1 cellular context compared by ENCODE assay signal in the genomic region with DNA sequence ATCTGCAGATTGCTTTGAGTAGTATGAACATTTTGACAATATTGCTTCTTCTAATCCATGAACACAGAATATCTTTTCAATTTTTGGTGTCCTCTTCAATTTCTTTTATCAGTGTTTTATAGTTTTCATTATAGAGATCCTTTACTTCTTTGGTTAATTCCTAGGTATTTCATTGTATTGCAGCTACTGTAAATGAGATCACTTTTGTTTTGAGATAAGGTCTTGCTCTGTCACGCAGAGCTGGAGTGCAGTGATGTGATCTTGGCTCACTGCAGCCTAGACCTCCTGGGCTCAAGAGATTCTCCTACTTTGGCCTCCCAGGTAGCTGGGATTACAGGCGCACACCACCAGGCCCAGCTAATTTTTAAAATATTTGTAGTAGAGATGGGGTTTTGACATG.
TF ChIP-seq lines count a peak whose summit lies in the region.

No MANE protein-coding gene starts in this region.

TF ChIP-seq in K562, 482 proteins besides CTCF, POLR2A, EP300 and RAD21 (continued from another document and continues in another):
- TF ChIP-seq, protein P1, sequence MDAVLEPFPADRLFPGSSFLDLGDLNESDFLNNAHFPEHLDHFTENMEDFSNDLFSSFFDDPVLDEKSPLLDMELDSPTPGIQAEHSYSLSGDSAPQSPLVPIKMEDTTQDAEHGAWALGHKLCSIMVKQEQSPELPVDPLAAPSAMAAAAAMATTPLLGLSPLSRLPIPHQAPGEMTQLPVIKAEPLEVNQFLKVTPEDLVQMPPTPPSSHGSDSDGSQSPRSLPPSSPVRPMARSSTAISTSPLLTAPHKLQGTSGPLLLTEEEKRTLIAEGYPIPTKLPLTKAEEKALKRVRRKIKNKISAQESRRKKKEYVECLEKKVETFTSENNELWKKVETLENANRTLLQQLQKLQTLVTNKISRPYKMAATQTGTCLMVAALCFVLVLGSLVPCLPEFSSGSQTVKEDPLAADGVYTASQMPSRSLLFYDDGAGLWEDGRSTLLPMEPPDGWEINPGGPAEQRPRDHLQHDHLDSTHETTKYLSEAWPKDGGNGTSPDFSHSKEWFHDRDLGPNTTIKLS (IDR thresholded peaks at IDR 0.05; ENCODE audit: borderline replicate concordance, low read depth), result no peak
- TF ChIP-seq CC2D1A (IDR thresholded peaks at IDR 0.05) (no peak), SETDB1 (IDR thresholded peaks at IDR 0.05; ENCODE audit: low read length) (no peak), FOXJ2 (tag; IDR thresholded peaks at IDR 0.05) (0 out of 2 replicates have a peak, but pooled peaks have one; percentile 34), ZNF263 (CRISPR knock-in tag; IDR thresholded peaks at IDR 0.05; ENCODE audit: borderline replicate concordance) (no peak), ZNF77 (CRISPR knock-in tag; IDR thresholded peaks at IDR 0.05) (no peak), ZFX (CRISPR knock-in tag; IDR thresholded peaks at IDR 0.05) (no peak), ZNF76 (CRISPR knock-in tag; IDR thresholded peaks at IDR 0.05; ENCODE audit: borderline replicate concordance) (no peak), NR1H2 (CRISPR knock-in tag; IDR thresholded peaks at IDR 0.05) (no peak), PYGO2 (tag; IDR thresholded peaks at IDR 0.05) (no peak), ATF7 (IDR thresholded peaks at IDR 0.05) (peak; percentile 96), CBX2 (IDR thresholded peaks at IDR 0.05; ENCODE audit: insufficient read depth, low read length, poor library complexity, severe bottlenecking) (no peak), SMAD1 (IDR thresholded peaks at IDR 0.05; ENCODE audit: low read depth, low read length, partially characterized antibody) (no peak), ZNF41 (CRISPR knock-in tag; conservative IDR thresholded peaks at IDR 0.05) (no peak), ESRRB (CRISPR knock-in tag; IDR thresholded peaks at IDR 0.05; ENCODE audit: borderline replicate concordance) (no peak), STAT5B (CRISPR knock-in tag; IDR thresholded peaks at IDR 0.05) (no peak), TCF7 (IDR thresholded peaks at IDR 0.05; ENCODE audit: borderline replicate concordance) (no peak), KLF13 (tag; IDR thresholded peaks at IDR 0.05; ENCODE audit: borderline replicate concordance, low read depth) (no peak), ZNF589 (CRISPR knock-in tag; IDR thresholded peaks at IDR 0.05; ENCODE audit: low read depth) (0 out of 2 replicates have a peak, but pooled peaks have one; percentile 23), BCOR (IDR thresholded peaks at IDR 0.05) (no peak), ZNF282 (CRISPR knock-in tag; IDR thresholded peaks at IDR 0.05) (no peak), FOS (IDR thresholded peaks at IDR 0.05; ENCODE audit: extremely low read depth, insufficient read length) (no peak), MTF1 (CRISPR knock-in tag; IDR thresholded peaks at IDR 0.05; ENCODE audit: borderline replicate concordance) (no peak), PHF8 (IDR thresholded peaks at IDR 0.05; ENCODE audit: borderline replicate concordance, low read length) (no peak), NR2F6 (CRISPR knock-in tag; IDR thresholded peaks at IDR 0.05) (no peak), NFRKB (IDR thresholded peaks at IDR 0.05; ENCODE audit: low read depth) (no peak), ATF1 (CRISPR knock-in tag; IDR thresholded peaks at IDR 0.05) (no peak), ATF1 (tag; IDR thresholded peaks at IDR 0.05) (no peak), RBM22 (IDR thresholded peaks at IDR 0.05; ENCODE audit: low read depth, low read length, poor library complexity, severe bottlenecking) (no peak), ZFP36 (IDR thresholded peaks at IDR 0.05; ENCODE audit: low read depth, low read length, partially characterized antibody) (no peak), ZNF253 (CRISPR knock-in tag; conservative IDR thresholded peaks at IDR 0.05) (no peak), MTA3 (IDR thresholded peaks at IDR 0.05; ENCODE audit: borderline replicate concordance) (no peak), RBBP5 (IDR thresholded peaks at IDR 0.05; ENCODE audit: borderline replicate concordance, insufficient read depth, low read length, poor library complexity, severe bottlenecking) (no peak), PCBP2 (IDR thresholded peaks at IDR 0.05; ENCODE audit: low read depth, low read length, poor library complexity, severe bottlenecking) (no peak), NR2C2 (CRISPR knock-in tag; IDR thresholded peaks at IDR 0.05) (no peak), NR2C2 (tag; IDR thresholded peaks at IDR 0.05) (peak; percentile 24; the same call in 1 of the 2 replicates), ZNF444 (CRISPR knock-in tag; IDR thresholded peaks at IDR 0.05) (no peak), ZNF175 (CRISPR knock-in tag; IDR thresholded peaks at IDR 0.05; ENCODE audit: low read depth) (peak; percentile 46; the same call in 1 of the 2 replicates), ARID2 (IDR thresholded peaks at IDR 0.05) (no peak), SUPT5H (IDR thresholded peaks at IDR 0.05) (no peak), WHSC1 (IDR thresholded peaks at IDR 0.05; ENCODE audit: low read length) (no peak), TAF1 (IDR thresholded peaks at IDR 0.05; ENCODE audit: control insufficient read depth, extremely low read depth, insufficient read depth, low read length, severe bottlenecking) (no peak), SMC3 (conservative IDR thresholded peaks at IDR 0.05; ENCODE audit: insufficient read depth, low read depth, low read length) (no peak), GTF2A2 (tag; IDR thresholded peaks at IDR 0.05) (no peak), HDAC3 (IDR thresholded peaks at IDR 0.05; ENCODE audit: borderline replicate concordance, partially characterized antibody) (no peak), SP2 (IDR thresholded peaks at IDR 0.05; ENCODE audit: extremely low read depth, low read depth, low read length, poor library complexity, severe bottlenecking) (no peak), POU5F1 (IDR thresholded peaks at IDR 0.05; ENCODE audit: borderline replicate concordance, low read depth, low read length, partially characterized antibody) (no peak), NCOA2 (IDR thresholded peaks at IDR 0.05; ENCODE audit: partially characterized antibody in 2 of 2) (no peak), ZNF830 (CRISPR knock-in tag; IDR thresholded peaks at IDR 0.05) (no peak), EZH2 (IDR thresholded peaks at IDR 0.05; ENCODE audit: borderline replicate concordance, low read depth, low read length) (no peak), ZNF274 (IDR thresholded peaks at IDR 0.05; ENCODE audit: borderline replicate concordance, low read depth, low read length) (no peak), SMAD2 (IDR thresholded peaks at IDR 0.05; ENCODE audit: low read depth, low read length) (no peak), U2AF2 (optimal IDR thresholded peaks at IDR 0.05; ENCODE audit: low read depth, low read length) (no peak), HNRNPL (IDR thresholded peaks at IDR 0.05; ENCODE audit: low read depth, low read length) (no peak), DPF2 (IDR thresholded peaks at IDR 0.05) (peak; percentile 82), TFAM (CRISPR knock-in tag; conservative IDR thresholded peaks at IDR 0.05) (no peak), ZNF583 (CRISPR knock-in tag; IDR thresholded peaks at IDR 0.05) (no peak), JUNB (CRISPR knock-in tag; conservative IDR thresholded peaks at IDR 0.05) (no peak), ZNF766 (CRISPR knock-in tag; conservative IDR thresholded peaks at IDR 0.05) (peak; percentile 10; the same call in 1 of the 2 replicates), CBX8 (IDR thresholded peaks at IDR 0.05; ENCODE audit: borderline replicate concordance, extremely low read depth, low read depth, low read length, poor library complexity, severe bottlenecking) (no peak)
- TF ChIP-seq, protein P2, sequence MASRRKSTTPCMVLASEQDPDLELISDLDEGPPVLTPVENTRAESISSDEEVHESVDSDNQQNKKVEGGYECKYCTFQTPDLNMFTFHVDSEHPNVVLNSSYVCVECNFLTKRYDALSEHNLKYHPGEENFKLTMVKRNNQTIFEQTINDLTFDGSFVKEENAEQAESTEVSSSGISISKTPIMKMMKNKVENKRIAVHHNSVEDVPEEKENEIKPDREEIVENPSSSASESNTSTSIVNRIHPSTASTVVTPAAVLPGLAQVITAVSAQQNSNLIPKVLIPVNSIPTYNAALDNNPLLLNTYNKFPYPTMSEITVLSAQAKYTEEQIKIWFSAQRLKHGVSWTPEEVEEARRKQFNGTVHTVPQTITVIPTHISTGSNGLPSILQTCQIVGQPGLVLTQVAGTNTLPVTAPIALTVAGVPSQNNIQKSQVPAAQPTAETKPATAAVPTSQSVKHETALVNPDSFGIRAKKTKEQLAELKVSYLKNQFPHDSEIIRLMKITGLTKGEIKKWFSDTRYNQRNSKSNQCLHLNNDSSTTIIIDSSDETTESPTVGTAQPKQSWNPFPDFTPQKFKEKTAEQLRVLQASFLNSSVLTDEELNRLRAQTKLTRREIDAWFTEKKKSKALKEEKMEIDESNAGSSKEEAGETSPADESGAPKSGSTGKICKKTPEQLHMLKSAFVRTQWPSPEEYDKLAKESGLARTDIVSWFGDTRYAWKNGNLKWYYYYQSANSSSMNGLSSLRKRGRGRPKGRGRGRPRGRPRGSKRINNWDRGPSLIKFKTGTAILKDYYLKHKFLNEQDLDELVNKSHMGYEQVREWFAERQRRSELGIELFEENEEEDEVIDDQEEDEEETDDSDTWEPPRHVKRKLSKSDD (conservative IDR thresholded peaks at IDR 0.05; ENCODE audit: low read length), result no peak
- TF ChIP-seq, protein P3, sequence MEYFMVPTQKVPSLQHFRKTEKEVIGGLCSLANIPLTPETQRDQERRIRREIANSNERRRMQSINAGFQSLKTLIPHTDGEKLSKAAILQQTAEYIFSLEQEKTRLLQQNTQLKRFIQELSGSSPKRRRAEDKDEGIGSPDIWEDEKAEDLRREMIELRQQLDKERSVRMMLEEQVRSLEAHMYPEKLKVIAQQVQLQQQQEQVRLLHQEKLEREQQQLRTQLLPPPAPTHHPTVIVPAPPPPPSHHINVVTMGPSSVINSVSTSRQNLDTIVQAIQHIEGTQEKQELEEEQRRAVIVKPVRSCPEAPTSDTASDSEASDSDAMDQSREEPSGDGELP (CRISPR knock-in tag; IDR thresholded peaks at IDR 0.05; ENCODE audit: borderline replicate concordance), result no peak
- TF ChIP-seq, protein P4, sequence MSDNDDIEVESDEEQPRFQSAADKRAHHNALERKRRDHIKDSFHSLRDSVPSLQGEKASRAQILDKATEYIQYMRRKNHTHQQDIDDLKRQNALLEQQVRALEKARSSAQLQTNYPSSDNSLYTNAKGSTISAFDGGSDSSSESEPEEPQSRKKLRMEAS (CRISPR knock-in tag; IDR thresholded peaks at IDR 0.05), result no peak
- TF ChIP-seq, protein P5, sequence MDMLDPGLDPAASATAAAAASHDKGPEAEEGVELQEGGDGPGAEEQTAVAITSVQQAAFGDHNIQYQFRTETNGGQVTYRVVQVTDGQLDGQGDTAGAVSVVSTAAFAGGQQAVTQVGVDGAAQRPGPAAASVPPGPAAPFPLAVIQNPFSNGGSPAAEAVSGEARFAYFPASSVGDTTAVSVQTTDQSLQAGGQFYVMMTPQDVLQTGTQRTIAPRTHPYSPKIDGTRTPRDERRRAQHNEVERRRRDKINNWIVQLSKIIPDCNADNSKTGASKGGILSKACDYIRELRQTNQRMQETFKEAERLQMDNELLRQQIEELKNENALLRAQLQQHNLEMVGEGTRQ (CRISPR knock-in tag; IDR thresholded peaks at IDR 0.05), result no peak
- TF ChIP-seq, protein P6, sequence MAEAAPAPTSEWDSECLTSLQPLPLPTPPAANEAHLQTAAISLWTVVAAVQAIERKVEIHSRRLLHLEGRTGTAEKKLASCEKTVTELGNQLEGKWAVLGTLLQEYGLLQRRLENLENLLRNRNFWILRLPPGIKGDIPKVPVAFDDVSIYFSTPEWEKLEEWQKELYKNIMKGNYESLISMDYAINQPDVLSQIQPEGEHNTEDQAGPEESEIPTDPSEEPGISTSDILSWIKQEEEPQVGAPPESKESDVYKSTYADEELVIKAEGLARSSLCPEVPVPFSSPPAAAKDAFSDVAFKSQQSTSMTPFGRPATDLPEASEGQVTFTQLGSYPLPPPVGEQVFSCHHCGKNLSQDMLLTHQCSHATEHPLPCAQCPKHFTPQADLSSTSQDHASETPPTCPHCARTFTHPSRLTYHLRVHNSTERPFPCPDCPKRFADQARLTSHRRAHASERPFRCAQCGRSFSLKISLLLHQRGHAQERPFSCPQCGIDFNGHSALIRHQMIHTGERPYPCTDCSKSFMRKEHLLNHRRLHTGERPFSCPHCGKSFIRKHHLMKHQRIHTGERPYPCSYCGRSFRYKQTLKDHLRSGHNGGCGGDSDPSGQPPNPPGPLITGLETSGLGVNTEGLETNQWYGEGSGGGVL (CRISPR knock-in tag; IDR thresholded peaks at IDR 0.05), result no peak
- TF ChIP-seq, protein P7, sequence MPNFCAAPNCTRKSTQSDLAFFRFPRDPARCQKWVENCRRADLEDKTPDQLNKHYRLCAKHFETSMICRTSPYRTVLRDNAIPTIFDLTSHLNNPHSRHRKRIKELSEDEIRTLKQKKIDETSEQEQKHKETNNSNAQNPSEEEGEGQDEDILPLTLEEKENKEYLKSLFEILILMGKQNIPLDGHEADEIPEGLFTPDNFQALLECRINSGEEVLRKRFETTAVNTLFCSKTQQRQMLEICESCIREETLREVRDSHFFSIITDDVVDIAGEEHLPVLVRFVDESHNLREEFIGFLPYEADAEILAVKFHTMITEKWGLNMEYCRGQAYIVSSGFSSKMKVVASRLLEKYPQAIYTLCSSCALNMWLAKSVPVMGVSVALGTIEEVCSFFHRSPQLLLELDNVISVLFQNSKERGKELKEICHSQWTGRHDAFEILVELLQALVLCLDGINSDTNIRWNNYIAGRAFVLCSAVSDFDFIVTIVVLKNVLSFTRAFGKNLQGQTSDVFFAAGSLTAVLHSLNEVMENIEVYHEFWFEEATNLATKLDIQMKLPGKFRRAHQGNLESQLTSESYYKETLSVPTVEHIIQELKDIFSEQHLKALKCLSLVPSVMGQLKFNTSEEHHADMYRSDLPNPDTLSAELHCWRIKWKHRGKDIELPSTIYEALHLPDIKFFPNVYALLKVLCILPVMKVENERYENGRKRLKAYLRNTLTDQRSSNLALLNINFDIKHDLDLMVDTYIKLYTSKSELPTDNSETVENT (CRISPR knock-in tag; IDR thresholded peaks at IDR 0.05), result no peak
- TF ChIP-seq, protein P8, sequence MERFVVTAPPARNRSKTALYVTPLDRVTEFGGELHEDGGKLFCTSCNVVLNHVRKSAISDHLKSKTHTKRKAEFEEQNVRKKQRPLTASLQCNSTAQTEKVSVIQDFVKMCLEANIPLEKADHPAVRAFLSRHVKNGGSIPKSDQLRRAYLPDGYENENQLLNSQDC (CRISPR knock-in tag; IDR thresholded peaks at IDR 0.05), result no peak
